In the genomic region with DNA sequence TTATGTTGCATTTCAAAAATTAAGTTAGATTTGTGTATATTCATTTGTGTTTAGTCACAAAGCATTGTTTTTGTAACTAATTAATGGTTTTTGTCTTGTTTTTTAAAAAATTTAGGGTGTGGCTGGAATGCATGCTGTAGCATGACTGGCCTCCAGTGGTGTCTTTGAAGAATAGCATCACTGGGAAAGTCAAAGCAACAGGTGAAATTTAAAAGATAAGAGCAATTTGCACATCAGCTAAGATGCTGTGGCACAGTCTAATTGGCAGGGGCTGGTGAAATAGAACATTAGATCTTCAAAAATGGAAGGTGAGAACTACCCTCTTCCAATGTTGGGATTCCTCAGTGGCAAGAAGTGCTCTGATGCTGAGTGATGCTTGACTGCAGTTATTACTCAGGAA, we compare ENCODE assay signal across 8 cellular contexts. TPM values are rescaled to one million over a fixed set of nuclear protein-coding genes. Genes with fewer than 3 reads are reported as not detected.
A peak's percentile ranks its signal among the peaks of the same experiment; 100 is the strongest.
DNase-seq lines count a peak whose midpoint lies in the region; ATAC-seq lines count a peak whose summit lies in the region.

No MANE protein-coding gene starts in this region.

- intact Hi-C loops in sciatic nerve (cut with DNase I) = no loop called here

- ATAC-seq in sciatic nerve = peak; percentile 50

- peak; percentile 21 for DNase-seq in NCI-H510A treated with DMSO at 0.1 percent for 48 hours (lab: John Stamatoyannopoulos, UW)
- DNase-seq in NCI-H510A (lab: John Stamatoyannopoulos, UW) = no peak
- DNase-seq in NCI-H2171 (lab: John Stamatoyannopoulos, UW) = peak; percentile 3
- peak; percentile 13 for DNase-seq in dermis blood vessel endothelial cell
- no peak for DNase-seq in sciatic nerve (ENCODE audit: low spot score)
- no peak for DNase-seq in stimulated activated CD4-positive, alpha-beta T cell treated with anti-CD3 and anti-CD28 coated beads, Interleukin-4, amount 100 ng/mL, for 1 hour
- no peak for DNase-seq in NOMO-1 treated with DMSO at 0.1 percent for 48 hours (lab: John Stamatoyannopoulos, UW; ENCODE audit: unreplicated experiment)
- DNase-seq in foreskin melanocyte = no peak

RNA-seq across cellular contexts. Expression of a gene that starts 45.3 kb away (rescaled TPM):
- total RNA-seq in dermis blood vessel endothelial cell (41.4 and 65.1 TPM in 2 replicates), sciatic nerve (121 TPM)

Comparison
In these comparisons a context has a peak if more than half of its experiments do, and no peak if none do; other contexts are left out.
1. DNase-seq: peak in NCI-H510A treated with DMSO at 0.1 percent for 48 hours (single experiment), NCI-H2171 (single experiment) and dermis blood vessel endothelial cell (single experiment); none in NCI-H510A (single experiment), sciatic nerve (single experiment), stimulated activated CD4-positive, alpha-beta T cell treated with anti-CD3 and anti-CD28 coated beads, Interleukin-4, amount 100 ng/mL, for 1 hour (single experiment), NOMO-1 treated with DMSO at 0.1 percent for 48 hours (single experiment) and foreskin melanocyte (single experiment).